1 cellular context compared by ENCODE assay signal in the genomic region with DNA sequence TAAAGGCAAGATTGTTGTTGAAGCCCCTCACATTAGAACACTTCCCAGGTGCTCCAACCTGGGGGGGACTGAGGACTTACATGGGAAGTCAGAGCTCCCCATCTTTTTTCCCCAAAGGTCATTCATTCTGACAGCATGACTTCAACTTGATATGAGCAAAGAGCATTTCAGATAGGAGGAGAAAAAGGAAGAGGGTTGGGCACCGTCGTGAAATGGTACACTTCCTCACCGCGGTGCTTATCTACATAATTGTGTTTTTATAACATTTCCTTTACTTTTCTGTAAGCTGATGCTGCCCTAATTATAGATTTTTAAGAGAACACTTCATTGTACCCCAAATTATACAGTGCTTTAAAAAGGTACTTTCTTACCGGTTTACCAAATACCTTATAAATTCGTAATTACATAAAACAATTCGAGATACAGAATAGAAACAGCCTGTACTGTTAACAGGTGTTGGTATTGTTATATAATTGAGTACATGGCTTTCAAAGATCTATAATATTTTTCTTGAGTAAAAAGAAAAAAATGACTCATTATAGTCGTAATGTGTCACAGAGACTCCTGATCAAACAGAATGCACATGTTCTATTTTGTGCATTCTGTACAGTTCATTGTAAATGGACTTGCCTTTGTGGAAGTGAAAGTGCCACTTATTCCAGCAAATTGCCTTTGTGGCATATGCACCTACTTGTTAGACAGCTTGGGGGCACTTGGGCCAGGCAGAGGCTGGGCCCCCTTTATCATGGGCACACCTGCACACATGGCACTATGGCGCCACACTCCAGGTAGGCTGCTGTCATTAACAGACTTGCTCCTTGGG.
TF ChIP-seq lines count a peak whose summit lies in the region.

No MANE protein-coding gene starts in this region.

TF ChIP-seq in SK-N-SH treated with all-trans-retinoic acid at 6 μM for 48 hours, 23 proteins besides CTCF, POLR2A, EP300 and RAD21 (continued from another document):
- TF ChIP-seq, protein P1, sequence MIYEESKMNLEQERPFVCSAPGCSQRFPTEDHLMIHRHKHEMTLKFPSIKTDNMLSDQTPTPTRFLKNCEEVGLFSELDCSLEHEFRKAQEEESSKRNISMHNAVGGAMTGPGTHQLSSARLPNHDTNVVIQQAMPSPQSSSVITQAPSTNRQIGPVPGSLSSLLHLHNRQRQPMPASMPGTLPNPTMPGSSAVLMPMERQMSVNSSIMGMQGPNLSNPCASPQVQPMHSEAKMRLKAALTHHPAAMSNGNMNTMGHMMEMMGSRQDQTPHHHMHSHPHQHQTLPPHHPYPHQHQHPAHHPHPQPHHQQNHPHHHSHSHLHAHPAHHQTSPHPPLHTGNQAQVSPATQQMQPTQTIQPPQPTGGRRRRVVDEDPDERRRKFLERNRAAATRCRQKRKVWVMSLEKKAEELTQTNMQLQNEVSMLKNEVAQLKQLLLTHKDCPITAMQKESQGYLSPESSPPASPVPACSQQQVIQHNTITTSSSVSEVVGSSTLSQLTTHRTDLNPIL (CRISPR knock-in tag; IDR thresholded peaks at IDR 0.05; ENCODE audit: low read depth): no peak
- TF ChIP-seq ZFP30 (CRISPR knock-in tag; IDR thresholded peaks at IDR 0.05): no peak
